10 cellular contexts compared by ENCODE assay signal in the genomic region with DNA sequence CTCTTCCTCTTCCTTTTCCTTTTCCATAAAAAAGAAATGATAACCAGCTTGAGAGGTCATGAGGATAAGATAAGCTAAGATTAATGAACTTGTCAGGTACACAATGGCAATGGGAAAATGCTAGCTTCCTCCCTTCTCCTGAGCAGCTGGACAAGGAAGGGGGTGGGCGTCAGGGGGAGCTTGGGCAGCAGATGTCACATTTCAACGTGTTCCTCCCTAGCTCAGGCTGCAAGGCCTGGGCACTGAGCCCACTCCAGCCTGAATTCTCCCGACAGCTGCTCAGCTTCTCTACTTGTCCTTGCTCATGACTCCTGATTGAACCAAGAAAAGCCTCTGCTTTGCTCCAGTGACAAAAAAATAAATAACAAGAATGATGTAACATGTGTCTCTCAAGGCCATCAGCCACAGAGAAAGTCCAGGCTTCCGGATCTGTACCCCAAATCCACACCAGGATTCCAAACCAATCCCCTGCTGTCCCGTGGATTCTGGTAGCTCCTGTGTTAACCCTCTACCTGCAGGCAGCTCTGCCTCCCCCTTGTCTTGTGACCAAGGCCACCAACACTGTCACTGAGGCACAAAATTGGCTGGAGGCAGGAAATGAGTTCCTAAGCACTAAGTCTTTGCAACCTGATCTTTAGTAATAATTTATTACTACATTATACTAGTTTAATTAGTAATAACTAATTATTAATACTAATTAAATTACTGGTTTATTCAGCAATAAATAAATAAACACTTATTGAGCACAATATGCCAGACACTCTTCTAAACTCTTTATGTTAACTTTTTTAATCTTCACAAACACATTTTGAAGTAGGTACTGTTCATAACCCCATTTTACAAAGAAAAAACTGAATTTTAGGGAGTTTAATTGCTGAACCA.
DNase-seq lines count a peak whose midpoint lies in the region; ATAC-seq, FAIRE-seq and TF ChIP-seq lines count a peak whose summit lies in the region.
"Had no signal": no experiment of that assay in that cellular context is flagged by ENCODE, and none has a peak within 500 bp of the region (broad histone marks: within the 10 kb centered on the region; RNA-seq: fewer than 3 reads in every experiment).

No MANE protein-coding gene starts in this region.

- in situ Hi-C loops in transverse colon (cut with MboI; ENCODE audit: low pct_ligation_motif_present in 1 of 4, low pct_unique_long_range_greater_than_20kb in 1 of 4, low sequenced_read_pairs in 3 of 4) = no loop called here

- H3K36me3 ChIP-seq in adipocyte (ENCODE audit: control insufficient read depth, insufficient read depth, low read length, severe bottlenecking) (no peaks in the 10 kb centered on the region), kidney (ENCODE audit: control insufficient read depth in 1 of 2, insufficient read depth in 2 of 2, low read length in 2 of 2) (no peaks in the 10 kb centered on the region), transverse colon (no peaks in the 10 kb centered on the region)

- 32% methylated on average over 5 of the region's 5 CpGs; no CpG with 5 or more reads in 1 of the 2 donors for WGBS in transverse colon (ENCODE audit: low coverage in 1 of 2), 2 donors

- no peaks in the 10 kb centered on the region for H3K36me3 Mint-ChIP-seq in effector memory CD8-positive, alpha-beta T cell (ENCODE audit: insufficient read depth)

- H3K9ac ChIP-seq in adipocyte (ENCODE audit: low read length) (no peak overlapping the region), kidney (ENCODE audit: low read length in 2 of 2) (no peak overlapping the region)

- H3K4me1 Mint-ChIP-seq in effector memory CD8-positive, alpha-beta T cell (ENCODE audit: low read depth in 2 of 2) = no peaks in the 10 kb centered on the region

- DNase-seq in NCI-H1092 treated with DMSO at 0.1 percent for 48 hours (lab: John Stamatoyannopoulos, UW) (peak; percentile 91), adipocyte (ENCODE audit: low read depth) (peak; percentile 88), kidney (peak; percentile 89), transverse colon (peak; percentile 33), NCI-H1048 (lab: John Stamatoyannopoulos, UW) (no peak)
- DNase-seq in effector CD8-positive, alpha-beta T cell (lab: John Stamatoyannopoulos, UW) = no peak
- no peak for DNase-seq in effector memory CD8-positive, alpha-beta T cell
- DNase-seq: activated CD4-positive, alpha-beta T cell treated with anti-CD3 and anti-CD28 coated beads, Interleukin-2, amount 50 U/mL, for 48 hours had no signal

- H3K9me3 ChIP-seq in adipocyte (ENCODE audit: control insufficient read depth, low read length) (no peaks in the 10 kb centered on the region), kidney (ENCODE audit: control insufficient read depth in 1 of 2, low read length in 2 of 2) (no peaks in the 10 kb centered on the region), transverse colon (no peaks in the 10 kb centered on the region)

- H3K4me3 Mint-ChIP-seq in effector memory CD8-positive, alpha-beta T cell = no peak overlapping the region
- H3K4me3 Mint-ChIP-seq: dendritic cell treated with granulocyte-macrophage colony-stimulating factor and Interleukin-4, amounts not matched to agents 40 ng/mL and 50 ng/mL, for 4 days had no signal

- H3K27me3 Mint-ChIP-seq in effector memory CD8-positive, alpha-beta T cell = peaks cover 5 to 7% of the 10 kb centered on the region in 2 donors
- H3K27me3 Mint-ChIP-seq: dendritic cell treated with granulocyte-macrophage colony-stimulating factor and Interleukin-4, amounts not matched to agents 40 ng/mL and 50 ng/mL, for 4 days had no signal

- no peak for TF ChIP-seq EP300 in transverse colon (IDR thresholded peaks at IDR 0.05; ENCODE audit: low read depth)

- H3K4me3 ChIP-seq in adipocyte (ENCODE audit: low read length) (no peak overlapping the region), kidney (ENCODE audit: low read length in 2 of 2) (no peak overlapping the region), transverse colon (no peak overlapping the region)

- no peak for TF ChIP-seq POLR2A in transverse colon (IDR thresholded peaks at IDR 0.05)

- TF ChIP-seq CTCF in kidney (IDR thresholded peaks at IDR 0.05; ENCODE audit: borderline replicate concordance, extremely low read depth, insufficient read depth) (no peak), transverse colon (IDR thresholded peaks at IDR 0.05) (no peak)

- intact Hi-C loops in kidney (cut with DNase I) (no loop called here), transverse colon (cut with DNase I; ENCODE audit: low total_unique reads) (no loop called here)

- H3K9me3 Mint-ChIP-seq in effector memory CD8-positive, alpha-beta T cell = no peaks in the 10 kb centered on the region
- H3K9me3 Mint-ChIP-seq: dendritic cell treated with granulocyte-macrophage colony-stimulating factor and Interleukin-4, amounts not matched to agents 40 ng/mL and 50 ng/mL, for 4 days had no signal

- no peaks in the 10 kb centered on the region for H3K27me3 ChIP-seq in adipocyte (replicated peaks; ENCODE audit: control insufficient read depth, insufficient read depth, low read length)
- no peaks in the 10 kb centered on the region for H3K27me3 ChIP-seq in transverse colon

- FAIRE-seq in kidney (lab: Jason Lieb, UNC) = no peak
- FAIRE-seq: GM18507 had no signal

- H3K27ac Mint-ChIP-seq in effector memory CD8-positive, alpha-beta T cell = no peak overlapping the region
- H3K27ac Mint-ChIP-seq: dendritic cell treated with granulocyte-macrophage colony-stimulating factor and Interleukin-4, amounts not matched to agents 40 ng/mL and 50 ng/mL, for 4 days had no signal

- ATAC-seq in effector memory CD8-positive, alpha-beta T cell (replicated peaks) = no peak

- H3K27ac ChIP-seq in kidney (ENCODE audit: low read depth in 2 of 2, low read length in 2 of 2) (no peak overlapping the region), transverse colon (peak overlapping the region in 2 of 4 donors; percentile 20 to 41)

- peaks cover 31% of the 10 kb centered on the region for H3K4me1 ChIP-seq in adipocyte (ENCODE audit: control insufficient read depth, insufficient read depth, low read length)
- peaks cover 26 to 52% of the 10 kb centered on the region in 2 donors for H3K4me1 ChIP-seq in kidney (ENCODE audit: control insufficient read depth in 1 of 2, insufficient read depth in 1 of 2, low read depth in 1 of 2, low read length in 2 of 2)
- peaks cover 7 to 30% (median 14%) of the 10 kb centered on the region in 4 donors for H3K4me1 ChIP-seq in transverse colon

Comparison
In these comparisons a context has a peak if more than half of its experiments do, and no peak if none do; other contexts are left out.
1. DNase-seq: peak in NCI-H1092 treated with DMSO at 0.1 percent for 48 hours (single experiment), adipocyte (single experiment), kidney (single experiment) and transverse colon (single experiment); none in NCI-H1048 (single experiment), effector CD8-positive, alpha-beta T cell (single experiment) and effector memory CD8-positive, alpha-beta T cell (0 of 3).